In the genomic region with DNA sequence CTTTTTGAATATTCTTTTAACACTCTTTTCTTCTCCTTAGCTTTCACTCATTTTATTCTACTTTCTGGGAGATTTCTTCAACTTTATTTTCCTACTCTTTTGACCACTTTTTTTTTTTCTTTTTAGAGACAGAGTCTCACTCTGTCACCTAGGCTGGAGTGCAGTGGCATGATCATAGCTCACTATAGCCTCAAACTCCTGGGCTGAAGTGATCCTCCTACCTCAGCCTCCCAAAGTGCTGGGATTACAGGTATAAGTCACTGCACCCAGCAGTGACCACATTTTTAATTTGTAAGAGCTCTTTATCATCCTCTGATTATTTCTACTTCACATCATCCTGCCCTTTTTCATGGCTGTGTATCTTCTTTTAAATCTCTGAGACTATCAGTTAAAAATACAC, we compare ENCODE assay signal across 6 cellular contexts. TPM values are rescaled to one million over a fixed set of nuclear protein-coding genes. Genes with fewer than 3 reads are reported as not detected.
A peak's percentile ranks its signal among the peaks of the same experiment; 100 is the strongest.
DNase-seq lines count a peak whose midpoint lies in the region; ATAC-seq, FAIRE-seq and TF ChIP-seq lines count a peak whose summit lies in the region.
"Not testable (repeated sequence)": the region's sequence is repeated elsewhere in the genome, so short reads cannot be mapped to it uniquely, and the experiment has no call there.

No MANE protein-coding gene starts in this region.

- not testable (repeated sequence) for H2AFZ ChIP-seq in K562 (ENCODE audit: low read depth, low read length); HepG2 (ENCODE audit: low read length)

- not testable (repeated sequence) for H3K36me3 ChIP-seq in K562 (ENCODE audit: control insufficient read depth, insufficient read depth, low read length); HepG2 (replicated peaks in 1 of 2; ENCODE audit: control insufficient read depth in 1 of 2, insufficient read depth in 2 of 2, low read length in 2 of 2); tibial artery

- POLR2A ChIA-PET in activated CD4-positive, alpha-beta T cell treated with anti-CD3 and anti-CD28 coated beads, Interleukin-2, amount 10 ng/mL, durations not matched to agents 7 days and 5 days (lab: Charles Lee) = not testable (repeated sequence)
- POLR2A ChIA-PET in K562 (lab: Yijun Ruan, JAX) = interaction anchor here (1.0 kb wide), 1 partner anchor 24 kb away, joined by 3 read pairs; no protein-coding TSS in a partner anchor
- POLR2A ChIA-PET in HepG2 (lab: Yijun Ruan, JAX) = interaction anchor here (0.9 kb wide), 1 partner anchor 34 kb away, joined by 4 read pairs; no protein-coding TSS in a partner anchor

- H3K36me3 Mint-ChIP-seq in T-helper 1 cell treated with Interleukin-12 subunit alpha and Interleukin-12 subunit beta and Interleukin-4 antibody, amounts not matched to agents 30 μg/mL and 1 μg/mL, for 36 hours (ENCODE audit: low read depth); activated CD4-positive, alpha-beta T cell treated with anti-CD3 and anti-CD28 coated beads, Interleukin-2, amount 10 ng/mL, durations not matched to agents 7 days and 5 days (ENCODE audit: low read depth); central memory CD8-positive, alpha-beta T cell (ENCODE audit: insufficient read depth): not testable (repeated sequence)

- H4K20me1 ChIP-seq in K562 (replicated peaks; ENCODE audit: control insufficient read depth, insufficient read depth, low read length); HepG2 (ENCODE audit: insufficient read depth, low read length): not testable (repeated sequence)

- not testable (repeated sequence) for FAIRE-seq in K562 (lab: Jason Lieb, UNC); HepG2 (lab: Jason Lieb, UNC)

- not testable (repeated sequence) for TF ChIP-seq RAD21 in K562 (CRISPR knock-in tag; conservative IDR thresholded peaks at IDR 0.05 in 1 of 2, IDR thresholded peaks at IDR 0.05 in 1 of 2); HepG2 (CRISPR knock-in tag; IDR thresholded peaks at IDR 0.05)

- BruUV-seq in K562 (replicated peaks; lab: Mats Ljungman, UMichigan); HepG2 (replicated peaks; lab: Mats Ljungman, UMichigan): not testable (repeated sequence)

- not testable (repeated sequence) for H3K4me3 ChIP-seq in K562; HepG2 (replicated peaks in 1 of 3; ENCODE audit: insufficient read depth in 1 of 3, low read depth in 2 of 3, low read length in 3 of 3); tibial artery

- H3K27me3 Mint-ChIP-seq in T-helper 1 cell treated with Interleukin-12 subunit alpha and Interleukin-12 subunit beta and Interleukin-4 antibody, amounts not matched to agents 30 μg/mL and 1 μg/mL, for 36 hours (ENCODE audit: low read depth) = peaks cover 22% of the 10 kb centered on the region
- H3K27me3 Mint-ChIP-seq in activated CD4-positive, alpha-beta T cell treated with anti-CD3 and anti-CD28 coated beads, Interleukin-2, amount 10 ng/mL, durations not matched to agents 7 days and 5 days = peaks cover 21% of the 10 kb centered on the region
- H3K27me3 Mint-ChIP-seq in central memory CD8-positive, alpha-beta T cell = peaks cover 10% of the 10 kb centered on the region

- TF ChIP-seq EP300 in K562 (IDR thresholded peaks at IDR 0.05; ENCODE audit: low read length); HepG2 (IDR thresholded peaks at IDR 0.05; ENCODE audit: low read depth in 2 of 2, low read length in 2 of 2); HepG2 (CRISPR knock-in tag; IDR thresholded peaks at IDR 0.05; ENCODE audit: borderline replicate concordance): not testable (repeated sequence)

- intact Hi-C loops in K562 (cut with micrococcal nuclease); HepG2 (cut with micrococcal nuclease; ENCODE audit: unreplicated experiment); tibial artery (cut with DNase I; ENCODE audit: low total_unique reads): not testable (repeated sequence)

- not testable (repeated sequence) for H3K4me2 ChIP-seq in K562 (ENCODE audit: insufficient read depth, low read length); HepG2 (ENCODE audit: low read depth, low read length)

- H3K9me1 ChIP-seq in K562 (ENCODE audit: control insufficient read depth, insufficient read depth, low read length) = not testable (repeated sequence)

- not testable (repeated sequence) for H3K27me3 ChIP-seq in K562 (ENCODE audit: control insufficient read depth in 2 of 2, insufficient read depth in 2 of 2, low read length in 2 of 2); HepG2 (ENCODE audit: control insufficient read depth in 1 of 2, insufficient read depth in 2 of 2, low read length in 2 of 2); tibial artery

- H3K9ac ChIP-seq in K562 (ENCODE audit: insufficient read depth in 1 of 2, low read depth in 2 of 2, low read length in 2 of 2); HepG2 (ENCODE audit: insufficient read depth, low read depth, low read length): not testable (repeated sequence)

- not testable (repeated sequence) for H3K4me1 ChIP-seq in K562 (replicated peaks in 1 of 2; ENCODE audit: control insufficient read depth in 2 of 2, insufficient read depth in 2 of 2, low read length in 2 of 2)
- H3K4me1 ChIP-seq in HepG2 (ENCODE audit: insufficient read depth, low read length) = peaks cover 40% of the 10 kb centered on the region
- H3K4me1 ChIP-seq in tibial artery = peaks cover 0 to 52% (median 0%) of the 10 kb centered on the region in 4 donors

- not testable (repeated sequence) for H3K79me2 ChIP-seq in K562 (ENCODE audit: control insufficient read depth, insufficient read depth, low read length); HepG2 (ENCODE audit: insufficient read depth, low read length)

- not testable (repeated sequence) for H3K4me3 Mint-ChIP-seq in T-helper 1 cell treated with Interleukin-12 subunit alpha and Interleukin-12 subunit beta and Interleukin-4 antibody, amounts not matched to agents 30 μg/mL and 1 μg/mL, for 36 hours; activated CD4-positive, alpha-beta T cell treated with anti-CD3 and anti-CD28 coated beads, Interleukin-2, amount 10 ng/mL, durations not matched to agents 7 days and 5 days; central memory CD8-positive, alpha-beta T cell

- DNase-seq in activated CD4-positive, alpha-beta T cell treated with anti-CD3 and anti-CD28 coated beads, Interleukin-2, amount 10 ng/mL, durations not matched to agents 7 days and 5 days; K562 (ENCODE audit: extremely low read depth in 1 of 4, low spot score in 3 of 4); central memory CD8-positive, alpha-beta T cell (ENCODE audit: low spot score in 2 of 2); HepG2 (ENCODE audit: low spot score); tibial artery: not testable (repeated sequence)

- H3K4me1 Mint-ChIP-seq in T-helper 1 cell treated with Interleukin-12 subunit alpha and Interleukin-12 subunit beta and Interleukin-4 antibody, amounts not matched to agents 30 μg/mL and 1 μg/mL, for 36 hours (ENCODE audit: low read depth); activated CD4-positive, alpha-beta T cell treated with anti-CD3 and anti-CD28 coated beads, Interleukin-2, amount 10 ng/mL, durations not matched to agents 7 days and 5 days; central memory CD8-positive, alpha-beta T cell: not testable (repeated sequence)

- H3K27ac ChIP-seq in K562 (ENCODE audit: extremely low read depth, low read depth, low read length) = not testable (repeated sequence)
- peak overlapping the region; percentile 63 for H3K27ac ChIP-seq in HepG2 (ENCODE audit: extremely low read length, insufficient read depth, low read length)
- H3K27ac ChIP-seq in tibial artery = peak overlapping the region; percentile 31 to 76

- peak overlapping the region; percentile 1 for H3K27ac Mint-ChIP-seq in T-helper 1 cell treated with Interleukin-12 subunit alpha and Interleukin-12 subunit beta and Interleukin-4 antibody, amounts not matched to agents 30 μg/mL and 1 μg/mL, for 36 hours
- peak overlapping the region; percentile 27 for H3K27ac Mint-ChIP-seq in activated CD4-positive, alpha-beta T cell treated with anti-CD3 and anti-CD28 coated beads, Interleukin-2, amount 10 ng/mL, durations not matched to agents 7 days and 5 days
- peak overlapping the region; percentile 12 for H3K27ac Mint-ChIP-seq in central memory CD8-positive, alpha-beta T cell (ENCODE audit: low read depth)

- peaks cover 19% of the 10 kb centered on the region for H3K9me3 Mint-ChIP-seq in T-helper 1 cell treated with Interleukin-12 subunit alpha and Interleukin-12 subunit beta and Interleukin-4 antibody, amounts not matched to agents 30 μg/mL and 1 μg/mL, for 36 hours
- not testable (repeated sequence) for H3K9me3 Mint-ChIP-seq in activated CD4-positive, alpha-beta T cell treated with anti-CD3 and anti-CD28 coated beads, Interleukin-2, amount 10 ng/mL, durations not matched to agents 7 days and 5 days
- peaks cover 11% of the 10 kb centered on the region for H3K9me3 Mint-ChIP-seq in central memory CD8-positive, alpha-beta T cell

- TF ChIP-seq POLR2A in K562 (conservative IDR thresholded peaks at IDR 0.05); HepG2 (IDR thresholded peaks at IDR 0.05; ENCODE audit: insufficient read depth in 1 of 2, low read depth in 2 of 2, low read length in 2 of 2): not testable (repeated sequence)

- ATAC-seq in K562; central memory CD8-positive, alpha-beta T cell (replicated peaks; ENCODE audit: extremely low read depth, poor library complexity, severe bottlenecking); HepG2: not testable (repeated sequence)

- in situ Hi-C loops in K562 (cut with MboI); HepG2 (cut with HindIII; ENCODE audit: extremely low pct_ligation_motif_present, low pct_unique_long_range_greater_than_20kb): not testable (repeated sequence)

- H3K9me3 ChIP-seq in K562 (replicated peaks; ENCODE audit: control insufficient read depth, insufficient read depth, low read depth, low read length); tibial artery: not testable (repeated sequence)
- H3K9me3 ChIP-seq in HepG2 (ENCODE audit: low read length) = peaks cover 14% of the 10 kb centered on the region

- CTCF ChIA-PET in activated CD4-positive, alpha-beta T cell treated with anti-CD3 and anti-CD28 coated beads, Interleukin-2, amount 10 ng/mL, durations not matched to agents 7 days and 5 days (lab: Charles Lee) = interaction anchor here (0.6 to 0.7 kb wide), 3 partner anchors 8 to 139 kb away, joined by 3 read pairs; no protein-coding TSS in a partner anchor
- CTCF ChIA-PET in K562 (lab: Yijun Ruan, JAX; ENCODE audit: low intra/inter-chr PET ratio); HepG2 (lab: Yijun Ruan, JAX; ENCODE audit: low intra/inter-chr PET ratio, low total read pairs): not testable (repeated sequence)

- not testable (repeated sequence) for TF ChIP-seq CTCF in K562 (IDR thresholded peaks at IDR 0.05 in 2 of 3, conservative IDR thresholded peaks at IDR 0.05 in 1 of 3; ENCODE audit: insufficient read depth in 2 of 3, low read depth in 1 of 3, low read length in 3 of 3); HepG2 (CRISPR knock-in tag; IDR thresholded peaks at IDR 0.05); tibial artery (IDR thresholded peaks at IDR 0.05)

RNA-seq across cellular contexts. Expression of gene MRPL33, which starts 26.0 kb away (rescaled TPM):
- total RNA-seq in activated CD4-positive, alpha-beta T cell treated with anti-CD3 and anti-CD28 coated beads, Interleukin-2, amount 10 ng/mL, durations not matched to agents 7 days and 5 days = 10 to 100 TPM; 43.5 to 49.7 TPM
- 4.3 and 21.6 TPM in 2 replicates for total RNA-seq in K562 (2011; cell fraction: chromatin; rRNA removed; ENCODE audit: low replicate concordance)
- 5.8 and 10.7 TPM in 2 replicates for total RNA-seq in K562 (2011; cell fraction: nucleolus; rRNA removed)
- 21.6 and 30.1 TPM in 2 replicates for total RNA-seq in K562 (2011; cell fraction: nucleoplasm; rRNA removed)
- total RNA-seq in K562 (2014; rRNA removed) = 106 and 141 TPM in 2 replicates
- 250 and 311 TPM in 2 replicates for total RNA-seq in K562 (2014; rRNA removed; fragmentation: Illumina TruSeq; extraction: Trizol)
- total RNA-seq in K562 (2015; rRNA removed; fragmentation: Illumina TruSeq; extraction: Trizol) = 198 and 226 TPM in 2 replicates
- 59.6 and 68.3 TPM in 2 replicates for total RNA-seq in K562 (2021)
- 49.0 and 79.0 TPM in 2 replicates for polyA plus RNA-seq in K562 (2011; rRNA removed)
- 7.8 and 22.0 TPM in 2 replicates for polyA plus RNA-seq in K562 (2011; cell fraction: cytosol; rRNA removed)
- 15.4 and 20.4 TPM in 2 replicates for polyA plus RNA-seq in K562 (2011; cell fraction: nucleus; rRNA removed)
- polyA plus RNA-seq in K562 (2012) = 59.8 and 170 TPM in 2 replicates
- 152 and 173 TPM in 2 replicates for polyA plus RNA-seq in K562 (2014; fragmentation: Illumina TruSeq; extraction: Trizol)
- 100 to 1,000 TPM; 313 to 338 TPM for polyA plus RNA-seq in K562 (2014; fragmentation: Nextera tagmentation; extraction: Ambion mirVana)
- 200 and 228 TPM in 2 replicates for polyA plus RNA-seq in K562 (2014; rRNA removed)
- polyA minus RNA-seq in K562 (2011; rRNA and poly(A)+ RNA removed) = 15.1 and 16.1 TPM in 2 replicates
- polyA minus RNA-seq in K562 (2011; cell fraction: cytosol; rRNA and poly(A)+ RNA removed) = 8.4 and 8.6 TPM in 2 replicates
- polyA minus RNA-seq in K562 (2011; cell fraction: nucleus; rRNA and poly(A)+ RNA removed) = 10.0 and 21.0 TPM in 2 replicates
- total RNA-seq in HepG2 (2016; rRNA removed; fragmentation: Illumina TruSeq; extraction: Trizol) = 218 and 227 TPM in 2 replicates
- 206 and 269 TPM in 2 replicates for total RNA-seq in HepG2 (2016; cell fraction: cytosol; rRNA removed; fragmentation: Illumina TruSeq; extraction: Trizol; ENCODE audit: low read depth)
- 231 and 234 TPM in 2 replicates for total RNA-seq in HepG2 (2016; cell fraction: insoluble cytoplasmic fraction; rRNA removed; fragmentation: Illumina TruSeq; extraction: Trizol)
- 210 and 239 TPM in 2 replicates for total RNA-seq in HepG2 (2016; cell fraction: membrane; rRNA removed; fragmentation: Illumina TruSeq; extraction: Trizol)
- total RNA-seq in HepG2 (2016; cell fraction: nucleus; rRNA removed; fragmentation: Illumina TruSeq; extraction: Trizol) = 93.8 and 105 TPM in 2 replicates
- polyA plus RNA-seq in HepG2 (2011; rRNA removed) = 54.9 and 69.7 TPM in 2 replicates
- polyA plus RNA-seq in HepG2 (2011; cell fraction: cytosol; rRNA removed) = 29.2 and 44.3 TPM in 2 replicates
- 19.7 and 29.3 TPM in 2 replicates for polyA plus RNA-seq in HepG2 (2011; cell fraction: nucleus; rRNA removed)
- polyA plus RNA-seq in HepG2 (2012) = 135 and 250 TPM in 2 replicates
- 238 and 374 TPM in 2 replicates for polyA plus RNA-seq in HepG2 (2016; cell fraction: cytosol; fragmentation: Illumina TruSeq; extraction: Trizol; ENCODE audit: low read depth)
- polyA plus RNA-seq in HepG2 (2016; cell fraction: insoluble cytoplasmic fraction; fragmentation: Illumina TruSeq; extraction: Trizol; ENCODE audit: low read depth) = 240 and 279 TPM in 2 replicates
- 207 and 271 TPM in 2 replicates for polyA plus RNA-seq in HepG2 (2016; cell fraction: membrane; fragmentation: Illumina TruSeq; extraction: Trizol; ENCODE audit: low read depth)
- 189 and 213 TPM in 2 replicates for polyA plus RNA-seq in HepG2 (2016; cell fraction: nucleus; fragmentation: Illumina TruSeq; extraction: Trizol; ENCODE audit: insufficient read depth, low read depth)
- 1.6 and 6.6 TPM in 2 replicates for polyA minus RNA-seq in HepG2 (2011; rRNA and poly(A)+ RNA removed; ENCODE audit: low replicate concordance)
- 17.9 and 19.8 TPM in 2 replicates for polyA minus RNA-seq in HepG2 (2011; cell fraction: cytosol; rRNA and poly(A)+ RNA removed)
- polyA minus RNA-seq in HepG2 (2011; cell fraction: nucleus; rRNA and poly(A)+ RNA removed) = 35.8 and 39.4 TPM in 2 replicates
